ENCODE assay signal across 25 cellular contexts in genomic region chr3:196232882-196233251, GRCh38. TPM values are rescaled to one million over a fixed set of nuclear protein-coding genes. Genes with fewer than 3 reads are reported as not detected.
"Had no signal": no experiment of that assay in that cellular context is flagged by ENCODE, and none has a peak within 500 bp of the region (broad histone marks: within the 10 kb centered on the region; RNA-seq: fewer than 3 reads in every experiment).

No MANE protein-coding gene starts in this region.

- H3K27me3 ChIP-seq: brain microvascular endothelial cell, esophagus squamous epithelium, left lung, upper lobe of right lung had no signal

- H3K36me3 Mint-ChIP-seq: naive B cell had no signal

- ATAC-seq: left lung had no signal

- H3K4me3 ChIP-seq: coronary artery, esophagus squamous epithelium, left lung, thoracic aorta, upper lobe of right lung had no signal

- H3K9me3 ChIP-seq: esophagus squamous epithelium, left lung, thoracic aorta, upper lobe of right lung had no signal

- H3K27me3 Mint-ChIP-seq: activated CD4-positive, alpha-beta T cell treated with anti-CD3 and anti-CD28 coated beads, Interleukin-2, amount 10 ng/mL, durations not matched to agents 7 days and 5 days; activated naive CD8-positive, alpha-beta T cell treated with anti-CD3 and anti-CD28 coated beads, Interleukin-2, amount 10 ng/mL, durations not matched to agents 7 days and 5 days; central memory CD8-positive, alpha-beta T cell; naive B cell had no signal

- H3K27ac ChIP-seq: brain microvascular endothelial cell, coronary artery, esophagus squamous epithelium, left lung, thoracic aorta, upper lobe of right lung, WERI-Rb-1 had no signal

- H3K36me3 ChIP-seq: thoracic aorta, WERI-Rb-1 had no signal

- H3K4me1 ChIP-seq: esophagus squamous epithelium, upper lobe of right lung had no signal

- H3K9me3 Mint-ChIP-seq: activated CD4-positive, alpha-beta T cell treated with anti-CD3 and anti-CD28 coated beads, Interleukin-2, amount 10 ng/mL, durations not matched to agents 7 days and 5 days; activated naive CD8-positive, alpha-beta T cell treated with anti-CD3 and anti-CD28 coated beads, Interleukin-2, amount 10 ng/mL, durations not matched to agents 7 days and 5 days; central memory CD8-positive, alpha-beta T cell; naive B cell; T-helper 1 cell treated with Interleukin-12 subunit alpha and Interleukin-12 subunit beta and Interleukin-4 antibody, amounts not matched to agents 30 μg/mL and 1 μg/mL, for 36 hours had no signal

- H3K4me3 Mint-ChIP-seq: activated CD4-positive, alpha-beta T cell treated with anti-CD3 and anti-CD28 coated beads, Interleukin-2, amount 10 ng/mL, durations not matched to agents 7 days and 5 days; activated naive CD8-positive, alpha-beta T cell treated with anti-CD3 and anti-CD28 coated beads, Interleukin-2, amount 10 ng/mL, durations not matched to agents 7 days and 5 days; central memory CD8-positive, alpha-beta T cell; naive B cell; T-helper 1 cell treated with Interleukin-12 subunit alpha and Interleukin-12 subunit beta and Interleukin-4 antibody, amounts not matched to agents 30 μg/mL and 1 μg/mL, for 36 hours had no signal

- H3K27ac Mint-ChIP-seq: activated CD4-positive, alpha-beta T cell treated with anti-CD3 and anti-CD28 coated beads, Interleukin-2, amount 10 ng/mL, durations not matched to agents 7 days and 5 days; activated naive CD8-positive, alpha-beta T cell treated with anti-CD3 and anti-CD28 coated beads, Interleukin-2, amount 10 ng/mL, durations not matched to agents 7 days and 5 days; T-helper 1 cell treated with Interleukin-12 subunit alpha and Interleukin-12 subunit beta and Interleukin-4 antibody, amounts not matched to agents 30 μg/mL and 1 μg/mL, for 36 hours had no signal

- DNase-seq: activated CD4-positive, alpha-beta T cell treated with anti-CD3 and anti-CD28 coated beads, Interleukin-2, amount 10 ng/mL, durations not matched to agents 7 days and 5 days; activated effector memory CD4-positive, alpha-beta T cell treated with anti-CD3 and anti-CD28 coated beads, Interleukin-2, amount 50 U/mL, for 16 hours; activated naive CD8-positive, alpha-beta T cell treated with anti-CD3 and anti-CD28 coated beads, Interleukin-2, amount 10 ng/mL, durations not matched to agents 7 days and 5 days; anterior cingulate cortex; brain microvascular endothelial cell; effector CD4-positive, alpha-beta T cell; esophagus squamous epithelium; hippocampal formation; kidney; left lung; mammary epithelial cell; naive B cell; nucleus accumbens; stimulated activated CD4-positive, alpha-beta T cell treated with anti-CD3 and anti-CD28 coated beads, Interleukin-4, amount 100 ng/mL, for 1 hour; upper lobe of right lung; WERI-Rb-1 had no signal

RNA-seq across cellular contexts. Expression of gene SLC51A, which starts 16.5 kb away (rescaled TPM):
- total RNA-seq: activated CD4-positive, alpha-beta T cell treated with anti-CD3 and anti-CD28 coated beads, Interleukin-2, amount 10 ng/mL, durations not matched to agents 7 days and 5 days; activated CD8-positive, alpha-beta memory T cell treated with anti-CD3 and anti-CD28 coated beads for 36 hours; activated naive CD8-positive, alpha-beta T cell treated with anti-CD3 and anti-CD28 coated beads, Interleukin-2, amount 10 ng/mL, durations not matched to agents 7 days and 5 days; endothelial cell of umbilical vein; fibroblast of villous mesenchyme; mammary epithelial cell; posterior vena cava; thoracic aorta; upper lobe of right lung had no signal

RNA-seq across cellular contexts. Expression of gene ZDHHC19, which starts 21.7 kb away (rescaled TPM):
- total RNA-seq: activated CD4-positive, alpha-beta T cell treated with anti-CD3 and anti-CD28 coated beads, Interleukin-2, amount 10 ng/mL, durations not matched to agents 7 days and 5 days; activated CD8-positive, alpha-beta memory T cell treated with anti-CD3 and anti-CD28 coated beads for 36 hours; activated naive CD8-positive, alpha-beta T cell treated with anti-CD3 and anti-CD28 coated beads, Interleukin-2, amount 10 ng/mL, durations not matched to agents 7 days and 5 days; endothelial cell of umbilical vein; esophagus squamous epithelium; fibroblast of villous mesenchyme; mammary epithelial cell; mononuclear cell; upper lobe of right lung had no signal
